ENCODE assay signal across 8 cellular contexts in the genomic region with DNA sequence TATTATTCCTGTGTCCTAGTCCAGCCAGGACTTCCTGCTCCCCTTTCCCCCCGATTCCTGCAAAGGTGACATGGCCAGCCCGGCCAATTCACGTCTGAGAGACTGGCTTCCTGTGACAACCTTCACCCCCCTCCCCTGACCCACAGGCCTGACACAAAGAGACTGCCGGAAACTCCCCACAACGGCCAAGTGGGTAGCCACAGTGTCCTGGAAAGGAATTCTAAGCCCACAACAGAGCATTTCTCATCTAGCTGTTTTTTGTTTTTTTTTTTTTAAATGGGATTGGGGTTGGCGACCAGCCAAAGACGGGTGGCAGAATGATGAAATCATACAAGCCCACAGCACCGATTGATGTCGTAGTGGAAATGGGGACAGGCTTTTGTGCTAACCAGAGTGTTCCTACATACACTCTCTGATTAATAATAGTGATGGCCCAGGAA. TPM values are rescaled to one million over a fixed set of nuclear protein-coding genes. Genes with fewer than 3 reads are reported as not detected.
DNase-seq lines count a peak whose midpoint lies in the region; ATAC-seq and TF ChIP-seq lines count a peak whose summit lies in the region.

No MANE protein-coding gene starts in this region.

- H3K4me3 ChIP-seq in epithelial cell of proximal tubule (ENCODE audit: low read depth, low read length) (no peak overlapping the region), upper lobe of right lung (no peak overlapping the region)
- H3K4me3 ChIP-seq in naive thymus-derived CD4-positive, alpha-beta T cell (ENCODE audit: low read length), result no peak overlapping the region

- peaks cover 43% of the 10 kb centered on the region for H3K4me1 Mint-ChIP-seq in activated CD4-positive, alpha-beta memory T cell treated with anti-CD3 and anti-CD28 coated beads, Interleukin-2, amount 10 ng/mL, durations not matched to agents 7 days and 5 days
- H3K4me1 Mint-ChIP-seq in naive thymus-derived CD4-positive, alpha-beta T cell, result peaks cover 37 to 60% (median 48%) of the 10 kb centered on the region in 7 donors

- no peaks in the 10 kb centered on the region for H3K9me3 ChIP-seq in naive thymus-derived CD4-positive, alpha-beta T cell (ENCODE audit: control insufficient read depth in 2 of 3, low read length in 3 of 3)
- H3K9me3 ChIP-seq in upper lobe of right lung, result no peaks in the 10 kb centered on the region

- H3K36me3 Mint-ChIP-seq in activated CD4-positive, alpha-beta memory T cell treated with anti-CD3 and anti-CD28 coated beads, Interleukin-2, amount 10 ng/mL, durations not matched to agents 7 days and 5 days (ENCODE audit: low read depth), result peaks cover 23% of the 10 kb centered on the region
- peaks cover 4 to 20% (median 9%) of the 10 kb centered on the region in 5 donors for H3K36me3 Mint-ChIP-seq in naive thymus-derived CD4-positive, alpha-beta T cell

- intact Hi-C loops in naive thymus-derived CD4-positive, alpha-beta T cell (cut with micrococcal nuclease), result loop anchor here in 1 of 2 donors (10.0 kb wide), 1 partner anchor 262 kb away; a partner anchor contains a TSS
- intact Hi-C loops in upper lobe of right lung (cut with DNase I), result no loop called here

- ATAC-seq in naive thymus-derived CD4-positive, alpha-beta T cell, result no peak
- peak; percentile 49 for ATAC-seq in upper lobe of right lung

- peak overlapping the region; percentile 26 for H3K27ac ChIP-seq in naive thymus-derived CD4-positive, alpha-beta T cell (ENCODE audit: low read depth, low read length)
- peak overlapping the region; percentile 83 for H3K27ac ChIP-seq in upper lobe of right lung

- peaks cover 0 to under 1% (median 0%) of the 10 kb centered on the region in 3 experiments for H3K36me3 ChIP-seq in naive thymus-derived CD4-positive, alpha-beta T cell (ENCODE audit: control insufficient read depth in 2 of 3, insufficient read depth in 3 of 3, low read length in 3 of 3)
- no peaks in the 10 kb centered on the region for H3K36me3 ChIP-seq in upper lobe of right lung

- no peaks in the 10 kb centered on the region for H3K9me3 Mint-ChIP-seq in activated CD4-positive, alpha-beta memory T cell treated with anti-CD3 and anti-CD28 coated beads, Interleukin-2, amount 10 ng/mL, durations not matched to agents 7 days and 5 days
- H3K9me3 Mint-ChIP-seq in naive thymus-derived CD4-positive, alpha-beta T cell, result peaks cover 0 to 4% (median 0%) of the 10 kb centered on the region in 11 donors

- peak overlapping the region; percentile 14 for H3K4me3 Mint-ChIP-seq in activated CD4-positive, alpha-beta memory T cell treated with anti-CD3 and anti-CD28 coated beads, Interleukin-2, amount 10 ng/mL, durations not matched to agents 7 days and 5 days
- peak overlapping the region; percentile 13 to 66 (median 44) for H3K4me3 Mint-ChIP-seq in naive thymus-derived CD4-positive, alpha-beta T cell

- H3K4me1 ChIP-seq in naive thymus-derived CD4-positive, alpha-beta T cell (ENCODE audit: control insufficient read depth in 2 of 2, insufficient read depth in 2 of 2, low read length in 2 of 2), result peaks cover 26 to 30% of the 10 kb centered on the region in 2 donors
- peaks cover 46% of the 10 kb centered on the region for H3K4me1 ChIP-seq in upper lobe of right lung

- no peaks in the 10 kb centered on the region for H3K27me3 ChIP-seq in naive thymus-derived CD4-positive, alpha-beta T cell (ENCODE audit: control insufficient read depth in 2 of 2, insufficient read depth in 2 of 2, low read length in 2 of 2)
- H3K27me3 ChIP-seq in upper lobe of right lung, result no peaks in the 10 kb centered on the region

- peak overlapping the region; percentile 68 for H3K27ac Mint-ChIP-seq in activated CD4-positive, alpha-beta memory T cell treated with anti-CD3 and anti-CD28 coated beads, Interleukin-2, amount 10 ng/mL, durations not matched to agents 7 days and 5 days
- peak overlapping the region; percentile 24 to 100 (median 86) for H3K27ac Mint-ChIP-seq in naive thymus-derived CD4-positive, alpha-beta T cell

- peaks cover 9% of the 10 kb centered on the region for H3K27me3 Mint-ChIP-seq in activated CD4-positive, alpha-beta memory T cell treated with anti-CD3 and anti-CD28 coated beads, Interleukin-2, amount 10 ng/mL, durations not matched to agents 7 days and 5 days
- peaks cover 0 to 18% (median 0%) of the 10 kb centered on the region in 5 donors for H3K27me3 Mint-ChIP-seq in naive thymus-derived CD4-positive, alpha-beta T cell

- POLR2A ChIA-PET in activated CD4-positive, alpha-beta memory T cell treated with anti-CD3 and anti-CD28 coated beads, Interleukin-2, amount 10 ng/mL, durations not matched to agents 7 days and 5 days (lab: Charles Lee), result no interaction called here
- POLR2A ChIA-PET in naive thymus-derived CD4-positive, alpha-beta T cell (lab: Charles Lee), result no interaction called here

- TF ChIP-seq CTCF in epithelial cell of proximal tubule (conservative IDR thresholded peaks at IDR 0.05; ENCODE audit: low read depth, low read length), result no peak
- no peak for TF ChIP-seq CTCF in upper lobe of right lung (IDR thresholded peaks at IDR 0.05)

- peak; percentile 60 for DNase-seq in activated CD4-positive, alpha-beta T cell treated with anti-CD3 and anti-CD28 coated beads for 48 hours
- DNase-seq in activated CD4-positive, alpha-beta T cell treated with anti-CD3 and anti-CD28 coated beads, Interleukin-2, amount 50 U/mL, for 4 hours, result no peak
- DNase-seq in activated CD4-positive, alpha-beta memory T cell treated with anti-CD3 and anti-CD28 coated beads, Interleukin-2, amount 10 ng/mL, durations not matched to agents 7 days and 5 days, result peak; percentile 44
- DNase-seq in epithelial cell of proximal tubule (ENCODE audit: low read depth), result peak; percentile 16
- DNase-seq in naive thymus-derived CD4-positive, alpha-beta T cell, result peak in 6 of 9 donors; percentile 4 to 53 (median 36)
- DNase-seq in upper lobe of right lung, result no peak
- DNase-seq in COR-L47 (lab: John Stamatoyannopoulos, UW), result no peak
- DNase-seq in NCI-H446 treated with DMSO at 0.1 percent for 48 hours (lab: John Stamatoyannopoulos, UW), result no peak

- CTCF ChIA-PET in activated CD4-positive, alpha-beta memory T cell treated with anti-CD3 and anti-CD28 coated beads, Interleukin-2, amount 10 ng/mL, durations not matched to agents 7 days and 5 days (lab: Charles Lee), result no interaction called here
- CTCF ChIA-PET in naive thymus-derived CD4-positive, alpha-beta T cell (lab: Charles Lee), result no interaction called here

RNA-seq across cellular contexts. Expression of a gene that starts 2.8 kb away (rescaled TPM):
- total RNA-seq in activated CD4-positive, alpha-beta memory T cell treated with anti-CD3 and anti-CD28 coated beads, Interleukin-2, amount 10 ng/mL, durations not matched to agents 7 days and 5 days, result 100 to 1,000 TPM; 408 TPM
- 0.06 TPM in 1 of 2 replicates, not detected in the other for total RNA-seq in epithelial cell of proximal tubule
- 100 to 1,000 TPM in 1 of 5 experiments, 10 to 100 TPM in 4; 36.3 to 475 (median 76.6) TPM for total RNA-seq in naive thymus-derived CD4-positive, alpha-beta T cell
- 10 to 100 TPM; 28.1 to 53.4 TPM for polyA plus RNA-seq in naive thymus-derived CD4-positive, alpha-beta T cell
- 89.0 TPM for total RNA-seq in upper lobe of right lung

RNA-seq across cellular contexts. Expression of a gene that starts 23.0 kb away (rescaled TPM):
- 1 to 10 TPM; 1.1 to 1.7 TPM for total RNA-seq in activated CD4-positive, alpha-beta memory T cell treated with anti-CD3 and anti-CD28 coated beads, Interleukin-2, amount 10 ng/mL, durations not matched to agents 7 days and 5 days
- total RNA-seq in epithelial cell of proximal tubule (not detected in 2 replicates), upper lobe of right lung (0.49 TPM)
- total RNA-seq in naive thymus-derived CD4-positive, alpha-beta T cell, result 1 to 10 TPM in 1 of 5 experiments, under 1 TPM in 4; 0.30 to 7.4 (median 0.66) TPM
- under 1 TPM; 0.27 to 0.38 TPM for polyA plus RNA-seq in naive thymus-derived CD4-positive, alpha-beta T cell

RNA-seq across cellular contexts. Expression of a gene that starts 39.9 kb away (rescaled TPM):
- not detected for total RNA-seq in activated CD4-positive, alpha-beta memory T cell treated with anti-CD3 and anti-CD28 coated beads, Interleukin-2, amount 10 ng/mL, durations not matched to agents 7 days and 5 days
- total RNA-seq in epithelial cell of proximal tubule, result not detected in 2 replicates
- not detected for total RNA-seq in naive thymus-derived CD4-positive, alpha-beta T cell
- polyA plus RNA-seq in naive thymus-derived CD4-positive, alpha-beta T cell, result not detected
- not detected for total RNA-seq in upper lobe of right lung

Comparison
In these comparisons a context has a peak if more than half of its experiments do, and no peak if none do; other contexts are left out.
1. DNase-seq: peak in activated CD4-positive, alpha-beta T cell treated with anti-CD3 and anti-CD28 coated beads for 48 hours (single experiment), activated CD4-positive, alpha-beta memory T cell treated with anti-CD3 and anti-CD28 coated beads, Interleukin-2, amount 10 ng/mL, durations not matched to agents 7 days and 5 days (single experiment), epithelial cell of proximal tubule (single experiment) and naive thymus-derived CD4-positive, alpha-beta T cell (6 of 9); none in activated CD4-positive, alpha-beta T cell treated with anti-CD3 and anti-CD28 coated beads, Interleukin-2, amount 50 U/mL, for 4 hours (0 of 2), upper lobe of right lung (single experiment), COR-L47 (single experiment) and NCI-H446 treated with DMSO at 0.1 percent for 48 hours (single experiment).
2. RNA of a gene that starts 2.8 kb away (total RNA-seq): 408 TPM in activated CD4-positive, alpha-beta memory T cell treated with anti-CD3 and anti-CD28 coated beads, Interleukin-2, amount 10 ng/mL, durations not matched to agents 7 days and 5 days, 89.0 TPM in upper lobe of right lung (single experiment) and 36.3 to 475 TPM in naive thymus-derived CD4-positive, alpha-beta T cell; 0.06 TPM in epithelial cell of proximal tubule; every median in the first group is over 10 times any median in the second.